22 cellular contexts compared by ENCODE assay signal in genomic region chr6:43217351-43217750, GRCh38. TPM values are rescaled to one million over a fixed set of nuclear protein-coding genes. Genes with fewer than 3 reads are reported as not detected.
"Had no signal": no experiment of that assay in that cellular context is flagged by ENCODE, and none has a peak within 500 bp of the region (broad histone marks: within the 10 kb centered on the region; RNA-seq: fewer than 3 reads in every experiment).

No MANE protein-coding gene starts in this region.

- ATAC-seq: activated CD8-positive, alpha-beta T cell treated with anti-CD3 and anti-CD28 coated beads, Interleukin-2, amount 10 ng/mL, durations not matched to agents 7 days and 5 days; activated T-cell treated with anti-CD3 and anti-CD28 coated beads, Interleukin-2, amount 50 U/mL, for 4 hours; natural killer cell treated with Interleukin-12 subunit alpha and Interleukin-12 subunit beta and Interleukin-15 and Interleukin-18, amount 100 ng/mL, for 72 hours; sciatic nerve; stimulated activated naive CD8-positive, alpha-beta T cell treated with anti-CD3 and anti-CD28 coated beads, Interleukin-15, amount 100 ng/mL, for 72 hours had no signal

- H3K4me3 ChIP-seq: esophagus muscularis mucosa, heart right ventricle, smooth muscle cell, suprapubic skin had no signal

- FAIRE-seq: bronchial epithelial cell, endothelial cell of umbilical vein had no signal

- DNase-seq: activated CD4-positive, alpha-beta T cell treated with anti-CD3 and anti-CD28 coated beads for 48 hours; activated CD4-positive, CD25-positive, alpha-beta regulatory T cell; activated CD8-positive, alpha-beta memory T cell treated with anti-CD3 and anti-CD28 coated beads, Interleukin-2, amount 50 U/mL, for 4 hours; activated CD8-positive, alpha-beta T cell treated with anti-CD3 and anti-CD28 coated beads, Interleukin-2, amount 10 ng/mL, durations not matched to agents 7 days and 5 days; activated naive CD4-positive, alpha-beta T cell treated with anti-CD3 and anti-CD28 coated beads, Interleukin-2, amount 50 U/mL, for 16 hours; activated T-cell treated with anti-CD3 and anti-CD28 coated beads, Interleukin-2, amount 50 U/mL, for 4 hours; effector memory CD4-positive, alpha-beta T cell; heart right ventricle; stimulated activated CD4-positive, alpha-beta T cell treated with anti-CD3 and anti-CD28 coated beads, Interleukin-4, amount 100 ng/mL, for 1 hour; stimulated activated naive CD8-positive, alpha-beta T cell treated with anti-CD3 and anti-CD28 coated beads, Interleukin-15, amount 100 ng/mL, for 72 hours; T1000; trophoblast cell had no signal

- H3K27me3 ChIP-seq: esophagus muscularis mucosa, heart right ventricle, neutrophil, suprapubic skin had no signal

- H3K4me3 Mint-ChIP-seq: activated CD8-positive, alpha-beta T cell treated with anti-CD3 and anti-CD28 coated beads, Interleukin-2, amount 10 ng/mL, durations not matched to agents 7 days and 5 days; activated T-cell treated with anti-CD3 and anti-CD28 coated beads, Interleukin-2, amount 50 U/mL, for 4 hours; dendritic cell treated with granulocyte-macrophage colony-stimulating factor and Interleukin-4, amounts not matched to agents 40 ng/mL and 50 ng/mL, for 4 days; mesothelial cell of epicardium; natural killer cell treated with Interleukin-12 subunit alpha and Interleukin-12 subunit beta and Interleukin-15 and Interleukin-18, amount 100 ng/mL, for 72 hours; stimulated activated naive CD8-positive, alpha-beta T cell treated with anti-CD3 and anti-CD28 coated beads, Interleukin-15, amount 100 ng/mL, for 72 hours had no signal

- H3K4me1 ChIP-seq: esophagus muscularis mucosa had no signal

- H3K4me2 ChIP-seq: smooth muscle cell had no signal

- H3K27ac ChIP-seq: esophagus muscularis mucosa, heart right ventricle, neutrophil, suprapubic skin had no signal

- H3K9me3 ChIP-seq: esophagus muscularis mucosa, heart right ventricle, neutrophil, suprapubic skin had no signal

- H3K27ac Mint-ChIP-seq: activated CD8-positive, alpha-beta T cell treated with anti-CD3 and anti-CD28 coated beads, Interleukin-2, amount 10 ng/mL, durations not matched to agents 7 days and 5 days; dendritic cell treated with granulocyte-macrophage colony-stimulating factor and Interleukin-4, amounts not matched to agents 40 ng/mL and 50 ng/mL, for 4 days; mesothelial cell of epicardium; natural killer cell treated with Interleukin-12 subunit alpha and Interleukin-12 subunit beta and Interleukin-15 and Interleukin-18, amount 100 ng/mL, for 72 hours; stimulated activated naive CD8-positive, alpha-beta T cell treated with anti-CD3 and anti-CD28 coated beads, Interleukin-15, amount 100 ng/mL, for 72 hours had no signal

- H3K27me3 Mint-ChIP-seq: dendritic cell treated with granulocyte-macrophage colony-stimulating factor and Interleukin-4, amounts not matched to agents 40 ng/mL and 50 ng/mL, for 4 days; natural killer cell treated with Interleukin-12 subunit alpha and Interleukin-12 subunit beta and Interleukin-15 and Interleukin-18, amount 100 ng/mL, for 72 hours; stimulated activated naive CD8-positive, alpha-beta T cell treated with anti-CD3 and anti-CD28 coated beads, Interleukin-15, amount 100 ng/mL, for 72 hours had no signal

- H3K4me1 Mint-ChIP-seq: mesothelial cell of epicardium had no signal

- H3K9me3 Mint-ChIP-seq: activated T-cell treated with anti-CD3 and anti-CD28 coated beads, Interleukin-2, amount 50 U/mL, for 4 hours; dendritic cell treated with granulocyte-macrophage colony-stimulating factor and Interleukin-4, amounts not matched to agents 40 ng/mL and 50 ng/mL, for 4 days; mesothelial cell of epicardium; natural killer cell treated with Interleukin-12 subunit alpha and Interleukin-12 subunit beta and Interleukin-15 and Interleukin-18, amount 100 ng/mL, for 72 hours; stimulated activated naive CD8-positive, alpha-beta T cell treated with anti-CD3 and anti-CD28 coated beads, Interleukin-15, amount 100 ng/mL, for 72 hours had no signal

RNA-seq across cellular contexts. Expression of gene TTBK1, which starts 25.9 kb away (rescaled TPM):
- total RNA-seq: activated CD8-positive, alpha-beta T cell treated with anti-CD3 and anti-CD28 coated beads, Interleukin-2, amount 10 ng/mL, durations not matched to agents 7 days and 5 days; bronchial epithelial cell; endothelial cell of umbilical vein; smooth muscle cell; suprapubic skin had no signal
- polyA plus RNA-seq: smooth muscle cell had no signal
